Comparison of ENCODE assay signal across 9 cellular contexts in the genomic region with DNA sequence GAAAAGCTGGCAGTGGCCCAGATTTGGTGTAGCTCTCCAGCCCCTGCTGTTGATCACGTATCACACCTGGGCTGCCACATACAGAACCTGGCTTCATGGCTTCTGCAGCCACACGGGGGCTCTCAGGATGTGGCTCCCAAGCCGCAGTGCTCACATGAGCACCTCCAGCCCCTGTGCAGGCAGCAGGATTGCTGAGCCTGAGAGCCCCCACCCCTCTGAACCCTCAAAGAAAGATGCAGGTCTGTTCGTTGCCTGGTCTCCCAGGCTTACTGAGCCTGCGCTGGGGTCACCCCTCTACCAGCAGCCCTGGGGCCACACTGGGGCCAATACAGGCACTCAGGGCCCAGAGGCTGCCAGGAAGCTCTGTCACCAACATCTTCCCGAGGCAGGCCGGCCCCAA. TPM values are rescaled to one million over a fixed set of nuclear protein-coding genes. Genes with fewer than 3 reads are reported as not detected.
DNase-seq lines count a peak whose midpoint lies in the region; ATAC-seq and TF ChIP-seq lines count a peak whose summit lies in the region.
"Had no signal": no experiment of that assay in that cellular context is flagged by ENCODE, and none has a peak within 500 bp of the region (broad histone marks: within the 10 kb centered on the region; RNA-seq: fewer than 3 reads in every experiment).

No MANE protein-coding gene starts in this region.

- no peaks in the 10 kb centered on the region for H3K9me2 ChIP-seq in hepatocyte (replicated peaks; ENCODE audit: insufficient read depth)

- H3K18ac ChIP-seq in neuronal stem cell (ENCODE audit: low read length): no peak overlapping the region

- H2AFZ ChIP-seq in DND-41 (ENCODE audit: low read depth, low read length): no peak overlapping the region
- H2AFZ ChIP-seq in neuronal stem cell (ENCODE audit: low read length): no peak overlapping the region
- H2AFZ ChIP-seq in hepatocyte: no peak overlapping the region

- H3K4me1 Mint-ChIP-seq in activated naive CD4-positive, alpha-beta T cell treated with anti-CD3 and anti-CD28 coated beads, Interleukin-2, amount 10 ng/mL, durations not matched to agents 7 days and 5 days: peaks cover 76% of the 10 kb centered on the region

- H3K4me2 ChIP-seq in DND-41 (ENCODE audit: insufficient read depth, low read length) (no peak overlapping the region), neuronal stem cell (ENCODE audit: insufficient read depth, low read length, poor library complexity, severe bottlenecking) (no peak overlapping the region), hepatocyte (no peak overlapping the region)

- H3K14ac ChIP-seq in neuronal stem cell (ENCODE audit: low read length): peak overlapping the region; percentile 40

- H3K27me3 ChIP-seq in DND-41 (ENCODE audit: insufficient read depth, low read length, poor library complexity) (peaks cover 7% of the 10 kb centered on the region), neuronal stem cell (ENCODE audit: control insufficient read depth in 3 of 3, insufficient read depth in 3 of 3, low read depth in 1 of 3, low read length in 3 of 3) (peaks cover 2 to 25% (median 19%) of the 10 kb centered on the region in 3 experiments), hepatocyte (no peaks in the 10 kb centered on the region)

- H3K9ac ChIP-seq in DND-41 (ENCODE audit: low read depth, low read length): peak overlapping the region; percentile 9; the same call in 1 of the 2 replicates
- no peak overlapping the region for H3K9ac ChIP-seq in neuronal stem cell (ENCODE audit: low read depth, low read length, poor library complexity)

- no CpG with 5 or more reads among the region's 7 CpGs for WGBS in neuronal stem cell (ENCODE audit: extremely low coverage in 2 of 2, insufficient read length in 2 of 2, insufficient replicate concordance in 1 of 2), 2 donors
- WGBS in hepatocyte (ENCODE audit: low lambda C conversion rate, missing lambda C conversion rate): 88% methylated on average over 7 of the region's 7 CpGs

- no peak overlapping the region for H3K4me3 ChIP-seq in DND-41 (ENCODE audit: low read depth in 1 of 2, low read length in 2 of 2)
- H3K4me3 ChIP-seq in neuronal stem cell (ENCODE audit: low read length in 2 of 2): no peak overlapping the region
- no peak overlapping the region for H3K4me3 ChIP-seq in hepatocyte

- no peak overlapping the region for H3K23ac ChIP-seq in neuronal stem cell (ENCODE audit: low read depth, low read length, poor library complexity)

- peaks cover 52% of the 10 kb centered on the region for H3K36me3 Mint-ChIP-seq in activated naive CD4-positive, alpha-beta T cell treated with anti-CD3 and anti-CD28 coated beads, Interleukin-2, amount 10 ng/mL, durations not matched to agents 7 days and 5 days

- peak overlapping the region; percentile 92 for H3K4me3 Mint-ChIP-seq in activated naive CD4-positive, alpha-beta T cell treated with anti-CD3 and anti-CD28 coated beads, Interleukin-2, amount 10 ng/mL, durations not matched to agents 7 days and 5 days

- H3K36me3 ChIP-seq in DND-41 (ENCODE audit: insufficient read depth, low read length) (no peaks in the 10 kb centered on the region; the same call in 1 of the 2 replicates), neuronal stem cell (replicated peaks in 1 of 2; ENCODE audit: control insufficient read depth in 2 of 2, insufficient read depth in 2 of 2, low read length in 2 of 2) (no peaks in the 10 kb centered on the region), hepatocyte (replicated peaks; ENCODE audit: insufficient read depth, low read depth) (no peaks in the 10 kb centered on the region)

- H3K9me3 ChIP-seq in DND-41 (ENCODE audit: insufficient read depth, low read length, severe bottlenecking) (no peaks in the 10 kb centered on the region), neuronal stem cell (replicated peaks in 1 of 2; ENCODE audit: control insufficient read depth in 2 of 2, insufficient read depth in 1 of 2, low read depth in 1 of 2, low read length in 2 of 2) (no peaks in the 10 kb centered on the region), hepatocyte (ENCODE audit: low read depth) (no peaks in the 10 kb centered on the region)

- H2BK15ac ChIP-seq in neuronal stem cell (ENCODE audit: low read length): no peak overlapping the region

- ATAC-seq in DND-41 (ENCODE audit: insufficient read depth, low read depth) (peak; percentile 70), GM19324 (IDR thresholded peaks at IDR 0.05; ENCODE audit: low FRiP score, unreplicated experiment) (no peak), HG03025 (IDR thresholded peaks at IDR 0.05; ENCODE audit: low FRiP score, unreplicated experiment) (no peak)

- H3K79me2 ChIP-seq in DND-41 (ENCODE audit: insufficient read depth, low read length) (peaks cover 32% of the 10 kb centered on the region), hepatocyte (no peaks in the 10 kb centered on the region)

- no peak overlapping the region for H2BK5ac ChIP-seq in neuronal stem cell (ENCODE audit: low read length)

- 0 out of 2 replicates have a peak, but pooled peaks cover 5% of the 10 kb centered on the region for H4K20me1 ChIP-seq in DND-41 (ENCODE audit: insufficient read depth, low read length)
- H4K20me1 ChIP-seq in hepatocyte (ENCODE audit: insufficient read depth, poor library complexity, severe bottlenecking): no peaks in the 10 kb centered on the region

- H3K4ac ChIP-seq in neuronal stem cell (ENCODE audit: low read length): no peak overlapping the region

- H2BK120ac ChIP-seq in neuronal stem cell (ENCODE audit: low read depth, low read length): no peak overlapping the region

- H3K27ac ChIP-seq in DND-41 (ENCODE audit: low read length) (peak overlapping the region; percentile 57), neuronal stem cell (replicated peaks; ENCODE audit: low read length) (no peak overlapping the region), hepatocyte (no peak overlapping the region)

- H3K4me1 ChIP-seq in DND-41 (ENCODE audit: insufficient read depth, low read length) (peaks cover 64% of the 10 kb centered on the region), neuronal stem cell (ENCODE audit: control insufficient read depth in 2 of 2, insufficient read depth in 1 of 2, low read depth in 1 of 2, low read length in 2 of 2) (peaks cover 12 to 13% of the 10 kb centered on the region in 2 donors), hepatocyte (ENCODE audit: insufficient read depth) (peaks cover 26% of the 10 kb centered on the region)

- no peaks in the 10 kb centered on the region for H3K9me3 Mint-ChIP-seq in activated naive CD4-positive, alpha-beta T cell treated with anti-CD3 and anti-CD28 coated beads, Interleukin-2, amount 10 ng/mL, durations not matched to agents 7 days and 5 days

- peak overlapping the region; percentile 95 for H3K27ac Mint-ChIP-seq in activated naive CD4-positive, alpha-beta T cell treated with anti-CD3 and anti-CD28 coated beads, Interleukin-2, amount 10 ng/mL, durations not matched to agents 7 days and 5 days

- TF ChIP-seq CTCF in DND-41 (IDR thresholded peaks at IDR 0.05; ENCODE audit: borderline replicate concordance, extremely low read depth, low read length, poor library complexity, severe bottlenecking) (peak; percentile 19), hepatocyte (IDR thresholded peaks at IDR 0.05; ENCODE audit: poor library complexity) (no peak)

- no peak overlapping the region for H4K91ac ChIP-seq in neuronal stem cell (ENCODE audit: low read depth, low read length, poor library complexity)

- H2BK12ac ChIP-seq in neuronal stem cell (ENCODE audit: low read length): no peak overlapping the region

- no peak overlapping the region for H4K8ac ChIP-seq in neuronal stem cell (ENCODE audit: low read depth, low read length)

- H3K27me3 Mint-ChIP-seq in activated naive CD4-positive, alpha-beta T cell treated with anti-CD3 and anti-CD28 coated beads, Interleukin-2, amount 10 ng/mL, durations not matched to agents 7 days and 5 days: no peaks in the 10 kb centered on the region

- CTCF ChIA-PET in activated naive CD4-positive, alpha-beta T cell treated with anti-CD3 and anti-CD28 coated beads, Interleukin-2, amount 10 ng/mL, durations not matched to agents 7 days and 5 days (lab: Charles Lee): interaction anchor here (1.2 to 5.6 kb wide), 9 partner anchors 10 to 62 kb away, joined by 3 to 58 read pairs (median 12); partner anchors contain the start of genes C19orf12 and POP4

- H3K79me1 ChIP-seq in neuronal stem cell (ENCODE audit: low read depth, low read length): no peaks in the 10 kb centered on the region

- DNase-seq in DND-41 (peak; percentile 82), NCI-H69 (lab: John Stamatoyannopoulos, UW) (peak; percentile 29), neuronal stem cell (ENCODE audit: low spot score) (no peak), hepatocyte (ENCODE audit: low spot score) (no peak), SW 1271 (lab: John Stamatoyannopoulos, UW) (no peak)
- peak; percentile 81 for DNase-seq in activated naive CD4-positive, alpha-beta T cell treated with anti-CD3 and anti-CD28 coated beads, Interleukin-2, amount 10 ng/mL, durations not matched to agents 7 days and 5 days
- DNase-seq: T1000 had no signal

- peak overlapping the region; percentile 72 for H2AK5ac ChIP-seq in neuronal stem cell (ENCODE audit: low read depth, low read length)

RNA-seq across cellular contexts. Expression of gene PLEKHF1, which starts 2.7 kb away (rescaled TPM):
- polyA plus RNA-seq in neuronal stem cell (2013, experiment 1 of 2): 1.0 TPM
- 0.96 TPM for polyA plus RNA-seq in neuronal stem cell (2013, experiment 2 of 2)
- total RNA-seq in hepatocyte: 2.7 TPM in 2 replicates
- polyA plus RNA-seq in hepatocyte: 2.4 and 5.8 TPM in 2 replicates

RNA-seq across cellular contexts. Expression of gene C19orf12, which starts 47.1 kb away (rescaled TPM):
- 20.8 TPM for polyA plus RNA-seq in neuronal stem cell (2013, experiment 1 of 2)
- 20.7 TPM for polyA plus RNA-seq in neuronal stem cell (2013, experiment 2 of 2)
- 52.1 and 57.2 TPM in 2 replicates for total RNA-seq in hepatocyte
- polyA plus RNA-seq in hepatocyte: 39.5 and 41.5 TPM in 2 replicates

Comparison
In these comparisons a context has a peak if more than half of its experiments do, and no peak if none do; other contexts are left out.
1. DNase-seq: peak in DND-41 (single experiment), NCI-H69 (single experiment) and activated naive CD4-positive, alpha-beta T cell treated with anti-CD3 and anti-CD28 coated beads, Interleukin-2, amount 10 ng/mL, durations not matched to agents 7 days and 5 days (single experiment); none in neuronal stem cell (single experiment), hepatocyte (single experiment) and SW 1271 (0 of 2).